8 cellular contexts compared by ENCODE assay signal in the genomic region with DNA sequence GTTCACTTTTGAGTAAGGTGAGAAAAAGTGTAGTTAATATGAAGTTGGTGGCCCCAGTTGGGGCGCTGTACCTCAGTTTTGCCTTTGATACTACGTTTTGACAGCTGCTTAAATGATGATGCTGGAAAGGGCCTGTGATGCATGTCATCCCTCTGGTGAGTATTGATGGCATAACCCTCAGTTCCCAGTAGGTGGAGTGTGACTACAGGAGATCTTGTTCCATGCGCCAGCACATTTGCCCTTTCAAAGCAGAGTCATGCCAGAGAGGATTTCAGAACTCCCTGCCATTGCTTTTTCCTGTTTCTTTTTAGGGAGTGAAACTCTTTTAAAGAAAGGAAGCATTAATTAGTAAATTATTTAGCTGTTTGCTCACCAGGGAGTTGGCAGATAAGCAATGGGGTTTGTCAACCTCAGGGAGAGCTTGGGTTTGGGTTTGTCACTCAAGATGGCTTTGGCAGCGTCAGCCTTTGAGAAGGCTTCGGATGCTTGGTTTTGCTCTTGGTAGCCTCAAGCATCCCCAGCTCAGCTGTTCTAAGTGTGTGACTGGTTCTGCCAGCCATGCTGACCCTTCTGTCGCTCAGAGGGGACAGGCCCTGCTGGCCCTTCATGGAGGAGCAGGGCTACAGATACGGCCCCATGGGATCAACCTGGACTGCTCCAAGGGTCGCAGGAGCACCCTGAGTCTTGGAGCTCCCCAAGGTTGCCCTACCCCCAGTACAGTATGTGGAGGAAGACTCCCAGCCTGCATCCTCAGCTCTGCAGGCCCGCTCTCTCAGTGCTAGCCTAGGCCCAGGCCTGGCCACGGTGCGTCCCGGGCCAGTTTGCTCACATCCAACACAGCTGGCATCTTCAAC. TPM values are rescaled to one million over a fixed set of nuclear protein-coding genes. Genes with fewer than 3 reads are reported as not detected.
DNase-seq lines count a peak whose midpoint lies in the region; ATAC-seq and TF ChIP-seq lines count a peak whose summit lies in the region.

No MANE protein-coding gene starts in this region.

- no peak overlapping the region for H2BK120ac ChIP-seq in mesendoderm (ENCODE audit: low read depth, low read length)

- H3K23ac ChIP-seq in mesendoderm (ENCODE audit: low read length) = no peak overlapping the region

- H3K27me3 Mint-ChIP-seq in endothelial cell (ENCODE audit: unreplicated experiment) = no peaks in the 10 kb centered on the region
- no peaks in the 10 kb centered on the region for H3K27me3 Mint-ChIP-seq in stimulated activated memory B cell treated with anti-CD40 and anti-IgM and Interleukin-4, amounts not matched to agents 10 μg/mL and 1 μg/mL and 100 μg/mL, for 72 hours

- peak overlapping the region; percentile 66 for H3K56ac ChIP-seq in mesendoderm (ENCODE audit: low read length)

- no peak overlapping the region for H3K27ac ChIP-seq in mesendoderm (ENCODE audit: low read depth, low read length)

- DNase-seq in COR-L47 (lab: John Stamatoyannopoulos, UW) (peak; percentile 14), NCI-H345 (lab: John Stamatoyannopoulos, UW) (peak; percentile 64), endothelial cell (ENCODE audit: low spot score) (peak; percentile 43), mesendoderm (peak; percentile 93)
- DNase-seq in activated CD4-positive, alpha-beta T cell treated with anti-CD3 and anti-CD28 coated beads for 1 hour = peak; percentile 13

- H3K4me3 ChIP-seq in mesendoderm (ENCODE audit: low read length) = no peak overlapping the region

- H3K79me2 ChIP-seq in mesendoderm (ENCODE audit: control insufficient read depth, insufficient read depth, low read length) = no peaks in the 10 kb centered on the region

- no peak overlapping the region for H3K18ac ChIP-seq in mesendoderm (ENCODE audit: low read length)

- H4K8ac ChIP-seq in mesendoderm (ENCODE audit: low read depth, low read length) = no peak overlapping the region

- no peaks in the 10 kb centered on the region for H3K27me3 ChIP-seq in mesendoderm (ENCODE audit: insufficient read depth, low read length, poor library complexity)

- WGBS in mesendoderm (ENCODE audit: extremely low coverage, insufficient coverage, low lambda C conversion rate) = no CpG with 5 or more reads among the region's 12 CpGs

- no peak overlapping the region for H2AK5ac ChIP-seq in mesendoderm (ENCODE audit: low read length)

- peaks cover 1% of the 10 kb centered on the region for H3K36me3 ChIP-seq in mesendoderm (ENCODE audit: control insufficient read depth, insufficient read depth, low read length)

- no peaks in the 10 kb centered on the region for H3K79me1 ChIP-seq in mesendoderm (ENCODE audit: low read length)

- peak overlapping the region; percentile 12 for H2BK5ac ChIP-seq in mesendoderm (ENCODE audit: low read length)

- H3K4me1 ChIP-seq in mesendoderm (ENCODE audit: control insufficient read depth, low read depth, low read length) = peaks cover 7% of the 10 kb centered on the region

- H3K27ac Mint-ChIP-seq in endothelial cell (ENCODE audit: unreplicated experiment) = no peak overlapping the region
- peak overlapping the region; percentile 79 for H3K27ac Mint-ChIP-seq in stimulated activated memory B cell treated with anti-CD40 and anti-IgM and Interleukin-4, amounts not matched to agents 10 μg/mL and 1 μg/mL and 100 μg/mL, for 72 hours

- no peaks in the 10 kb centered on the region for H3K9me3 Mint-ChIP-seq in endothelial cell (ENCODE audit: unreplicated experiment)
- H3K9me3 Mint-ChIP-seq in stimulated activated memory B cell treated with anti-CD40 and anti-IgM and Interleukin-4, amounts not matched to agents 10 μg/mL and 1 μg/mL and 100 μg/mL, for 72 hours = no peaks in the 10 kb centered on the region

- ATAC-seq in GM19372 (IDR thresholded peaks at IDR 0.05; ENCODE audit: low read depth, unreplicated experiment) (peak; percentile 4), HG03439 (IDR thresholded peaks at IDR 0.05; ENCODE audit: unreplicated experiment) (peak; percentile 56)
- peak; percentile 79 for ATAC-seq in stimulated activated memory B cell treated with anti-CD40 and anti-IgM and Interleukin-4, amounts not matched to agents 10 μg/mL and 1 μg/mL and 100 μg/mL, for 72 hours

- no peak overlapping the region for H3K4me3 Mint-ChIP-seq in endothelial cell (ENCODE audit: unreplicated experiment)
- no peak overlapping the region for H3K4me3 Mint-ChIP-seq in stimulated activated memory B cell treated with anti-CD40 and anti-IgM and Interleukin-4, amounts not matched to agents 10 μg/mL and 1 μg/mL and 100 μg/mL, for 72 hours

- no peaks in the 10 kb centered on the region for H3K4me1 Mint-ChIP-seq in endothelial cell (ENCODE audit: unreplicated experiment)
- peaks cover 24% of the 10 kb centered on the region for H3K4me1 Mint-ChIP-seq in stimulated activated memory B cell treated with anti-CD40 and anti-IgM and Interleukin-4, amounts not matched to agents 10 μg/mL and 1 μg/mL and 100 μg/mL, for 72 hours

- H2BK15ac ChIP-seq in mesendoderm (replicated peaks; ENCODE audit: low read depth) = no peak overlapping the region

- no peak overlapping the region for H3K4ac ChIP-seq in mesendoderm (ENCODE audit: low read depth, low read length)

- H3K36me3 Mint-ChIP-seq in endothelial cell (ENCODE audit: low read depth, unreplicated experiment) = no peaks in the 10 kb centered on the region
- H3K36me3 Mint-ChIP-seq in stimulated activated memory B cell treated with anti-CD40 and anti-IgM and Interleukin-4, amounts not matched to agents 10 μg/mL and 1 μg/mL and 100 μg/mL, for 72 hours = peaks cover 6% of the 10 kb centered on the region

- H3K9ac ChIP-seq in mesendoderm (ENCODE audit: low read length) = peak overlapping the region; percentile 11

- H3K4me2 ChIP-seq in mesendoderm (ENCODE audit: low read length) = no peak overlapping the region

- peak; percentile 70 for TF ChIP-seq CTCF in endothelial cell (IDR thresholded peaks at IDR 0.05; ENCODE audit: unreplicated experiment)

- H4K5ac ChIP-seq in mesendoderm (ENCODE audit: low read length) = no peak overlapping the region

RNA-seq across cellular contexts. Expression of a gene that starts 29.1 kb away (rescaled TPM):
- total RNA-seq in endothelial cell (ENCODE audit: unreplicated experiment) = 18.3 TPM
- 19.5 TPM for polyA plus RNA-seq in mesendoderm (2013, experiment 1 of 2)
- polyA plus RNA-seq in mesendoderm (2013, experiment 2 of 2) = 20.4 TPM

Comparison
In these comparisons a context has a peak if more than half of its experiments do, and no peak if none do; other contexts are left out.
1. DNase-seq: peak in every context shown above with its lines; median percentile 93 in mesendoderm; 64 in NCI-H345; 43 in endothelial cell; 14 in COR-L47; 13 in activated CD4-positive, alpha-beta T cell treated with anti-CD3 and anti-CD28 coated beads for 1 hour.
2. ATAC-seq: peak in every context shown above with its lines; median percentile 79 in stimulated activated memory B cell treated with anti-CD40 and anti-IgM and Interleukin-4, amounts not matched to agents 10 μg/mL and 1 μg/mL and 100 μg/mL, for 72 hours; 56 in HG03439; 4 in GM19372.